ENCODE assay signal across 1 cellular context in genomic region chr20:57372581-57373350, GRCh38.
TF ChIP-seq lines count a peak whose summit lies in the region.

No MANE protein-coding gene starts in this region.

TF ChIP-seq in GM12878, 131 proteins besides CTCF, POLR2A, EP300 and RAD21 (continued from another document):
- no peak for TF ChIP-seq ATF2 (IDR thresholded peaks at IDR 0.05; ENCODE audit: low read length)
- TF ChIP-seq MYB (IDR thresholded peaks at IDR 0.05; ENCODE audit: borderline replicate concordance, low read depth, low read length), result no peak
- TF ChIP-seq GABPA (IDR thresholded peaks at IDR 0.05; ENCODE audit: low read depth), result no peak
- no peak for TF ChIP-seq PRDM15 (CRISPR knock-in tag; IDR thresholded peaks at IDR 0.05)
- TF ChIP-seq SRF (IDR thresholded peaks at IDR 0.05; ENCODE audit: low read depth in 2 of 2, low read length in 2 of 2), result no peak
- no peak for TF ChIP-seq SMAD1 (IDR thresholded peaks at IDR 0.05; ENCODE audit: low read depth, partially characterized antibody)
- no peak for TF ChIP-seq SP1 (IDR thresholded peaks at IDR 0.05; ENCODE audit: low read depth, low read length)
- TF ChIP-seq RFX5 (IDR thresholded peaks at IDR 0.05; ENCODE audit: low read depth, low read length), result no peak
